18 cellular contexts compared by ENCODE assay signal in genomic region chr19:34459614-34460013, GRCh38. TPM values are rescaled to one million over a fixed set of nuclear protein-coding genes. Genes with fewer than 3 reads are reported as not detected.
DNase-seq lines count a peak whose midpoint lies in the region; ATAC-seq and TF ChIP-seq lines count a peak whose summit lies in the region.
"Had no signal": no experiment of that assay in that cellular context is flagged by ENCODE, and none has a peak within 500 bp of the region (broad histone marks: within the 10 kb centered on the region; RNA-seq: fewer than 3 reads in every experiment).

No MANE protein-coding gene starts in this region.

- in situ Hi-C loops in HAP-1 (cut with MboI; ENCODE audit: low sequenced_read_pairs), result no loop called here
- in situ Hi-C loops in G401 (cut with HindIII; ENCODE audit: low sequenced_read_pairs), result no loop called here

- peaks cover 0 to 4% of the 10 kb centered on the region in 2 donors for H3K36me3 ChIP-seq in prostate gland
- peaks cover 76% of the 10 kb centered on the region for H3K36me3 ChIP-seq in HAP-1 (replicated peaks)

- no peak overlapping the region for H4K5ac ChIP-seq in H9 (ENCODE audit: insufficient read length, low read depth, low read length)

- H2AK5ac ChIP-seq in H9 (ENCODE audit: insufficient read length, low read length), result no peak overlapping the region

- H4K8ac ChIP-seq in H9 (replicated peaks; ENCODE audit: insufficient read length, low read depth, low read length), result no peak overlapping the region

- H3K4me1 ChIP-seq in H9 (ENCODE audit: insufficient read depth, low read length), result no peaks in the 10 kb centered on the region
- H3K4me1 ChIP-seq in prostate gland (replicated peaks), result no peaks in the 10 kb centered on the region
- no peaks in the 10 kb centered on the region for H3K4me1 ChIP-seq in HAP-1

- TF ChIP-seq POLR2A in prostate gland (IDR thresholded peaks at IDR 0.05), result no peak

- H2BK5ac ChIP-seq in H9 (ENCODE audit: insufficient read length, low read length), result no peak overlapping the region

- H3K4me1 Mint-ChIP-seq in H9, result peaks cover 4 to 17% of the 10 kb centered on the region in 2 experiments; a peak in 3 of 4 replicates
- peaks cover 19% of the 10 kb centered on the region for H3K4me1 Mint-ChIP-seq in WTC11
- H3K4me1 Mint-ChIP-seq: B cell had no signal

- no peak overlapping the region for H3K4ac ChIP-seq in H9 (ENCODE audit: low read depth, low read length)

- H3K9me3 ChIP-seq in H9 (ENCODE audit: control insufficient read depth, low read depth, low read length) (no peaks in the 10 kb centered on the region), prostate gland (no peaks in the 10 kb centered on the region), HAP-1 (no peaks in the 10 kb centered on the region)

- POLR2A ChIA-PET in WTC11 (lab: Charles Lee), result no interaction called here

- H3K4me3 ChIP-seq in prostate gland (no peak overlapping the region), HAP-1 (no peak overlapping the region)
- H3K4me3 ChIP-seq: cardiac muscle cell had no signal

- H3K36me3 Mint-ChIP-seq in H9 (ENCODE audit: insufficient read depth in 1 of 3, low read depth in 3 of 3), result peaks cover 52 to 89% (median 83%) of the 10 kb centered on the region in 3 experiments
- H3K36me3 Mint-ChIP-seq in WTC11, result peaks cover 71% of the 10 kb centered on the region

- H3K56ac ChIP-seq in H9 (ENCODE audit: insufficient read length, low read depth, low read length), result no peak overlapping the region

- no peaks in the 10 kb centered on the region for H3K79me2 ChIP-seq in H9 (ENCODE audit: insufficient read depth, low read length)

- TF ChIP-seq CTCF in H9 (conservative IDR thresholded peaks at IDR 0.05) (no peak), WTC11 (IDR thresholded peaks at IDR 0.05) (no peak), prostate gland (IDR thresholded peaks at IDR 0.05) (no peak)

- H3K4me2 ChIP-seq in H9 (ENCODE audit: insufficient read depth, insufficient read length, low read length), result no peak overlapping the region

- no CpG with 5 or more reads among the region's 2 CpGs for WGBS in H9 (ENCODE audit: extremely low coverage, insufficient read length, low lambda C conversion rate)
- 51% methylated on average over 2 of the region's 2 CpGs for WGBS in prostate gland

- H3K9ac ChIP-seq in H9 (ENCODE audit: extremely low read depth, insufficient read length, low read length), result no peak overlapping the region

- H4K20me1 ChIP-seq in H9 (ENCODE audit: control insufficient read depth, insufficient read depth, insufficient read length), result no peaks in the 10 kb centered on the region

- no peaks in the 10 kb centered on the region for H3K27me3 Mint-ChIP-seq in H9 (ENCODE audit: low read depth)
- no peaks in the 10 kb centered on the region for H3K27me3 Mint-ChIP-seq in WTC11 (ENCODE audit: low read depth)
- H3K27me3 Mint-ChIP-seq: activated naive CD8-positive, alpha-beta T cell; B cell; naive B cell had no signal

- CTCF ChIA-PET in WTC11 (lab: Charles Lee), result no interaction called here

- H3K79me1 ChIP-seq in H9 (ENCODE audit: insufficient read depth, low read depth, low read length, poor library complexity, severe bottlenecking), result no peaks in the 10 kb centered on the region

- H2BK12ac ChIP-seq in H9 (ENCODE audit: insufficient read length, low read depth, low read length), result no peak overlapping the region

- intact Hi-C loops in prostate gland (cut with DNase I), result no loop called here

- no peak overlapping the region for H3K23ac ChIP-seq in H9 (ENCODE audit: insufficient read length, low read depth, low read length)

- H3K14ac ChIP-seq in H9 (ENCODE audit: insufficient read depth, low read length), result no peak overlapping the region

- peak overlapping the region in 2 of 3 experiments; percentile 59 to 81; a peak in 5 of 7 replicates for H3K27ac Mint-ChIP-seq in H9
- H3K27ac Mint-ChIP-seq in WTC11, result peak overlapping the region; percentile 75; the same call in 1 of the 2 replicates
- H3K27ac Mint-ChIP-seq: B cell had no signal

- H3K27me3 ChIP-seq in H9 (ENCODE audit: insufficient read depth, low read length) (no peaks in the 10 kb centered on the region), prostate gland (replicated peaks; ENCODE audit: insufficient read depth) (no peaks in the 10 kb centered on the region), HAP-1 (ENCODE audit: low read depth) (no peaks in the 10 kb centered on the region)
- H3K27me3 ChIP-seq: cardiac muscle cell had no signal

- DNase-seq in DMS153 (lab: John Stamatoyannopoulos, UW) (peak; percentile 84), H9 (no peak), WTC11 (ENCODE audit: low spot score) (no peak), prostate gland (ENCODE audit: low spot score) (peak; percentile 38), cortex of kidney (lab: John Stamatoyannopoulos, UW) (no peak), HAP-1 (ENCODE audit: low spot score in 2 of 2) (no peak), G401 (ENCODE audit: low spot score) (no peak)
- DNase-seq in stimulated activated CD8-positive, alpha-beta memory T cell treated with anti-CD3 and anti-CD28 coated beads, Interleukin-4, amount 100 ng/mL, for 48 hours, result no peak
- DNase-seq: activated CD4-positive, alpha-beta T cell treated with anti-CD3 and anti-CD28 coated beads for 1 hour; activated T-cell treated with anti-CD3 and anti-CD28 coated beads for 4 hours; left cardiac atrium; naive B cell; NCI-H187 treated with DMSO at 0.1 percent for 48 hours; RPMI8226; T-helper 1 cell had no signal

- H2BK15ac ChIP-seq in H9 (ENCODE audit: low read depth, low read length), result no peak overlapping the region

- H4K91ac ChIP-seq in H9 (ENCODE audit: insufficient read length, low read depth, low read length), result no peak overlapping the region

- H3K9me3 Mint-ChIP-seq in H9 (no peaks in the 10 kb centered on the region), WTC11 (no peaks in the 10 kb centered on the region)
- H3K9me3 Mint-ChIP-seq: naive B cell had no signal

- ATAC-seq in WTC11, result no peak
- ATAC-seq: left cardiac atrium had no signal

- H3T11ph ChIP-seq in H9 (ENCODE audit: low read length), result no peak overlapping the region

- no peak overlapping the region for H2BK120ac ChIP-seq in H9 (ENCODE audit: low read depth, low read length, poor library complexity, severe bottlenecking)

- no peak overlapping the region for H2AFZ ChIP-seq in H9 (ENCODE audit: low read length)

- H3K4me3 Mint-ChIP-seq in H9 (no peak overlapping the region), WTC11 (no peak overlapping the region)
- H3K4me3 Mint-ChIP-seq: activated naive CD8-positive, alpha-beta T cell; B cell; naive B cell had no signal

- no peak overlapping the region for H3K18ac ChIP-seq in H9 (ENCODE audit: insufficient read length, low read depth, low read length)

- H3K23me2 ChIP-seq in H9 (ENCODE audit: insufficient read length, low read depth, low read length, poor library complexity, severe bottlenecking), result no peaks in the 10 kb centered on the region

- H3K27ac ChIP-seq in H9 (ENCODE audit: insufficient read length, low read depth, low read length), result no peak overlapping the region
- peak overlapping the region in 1 of 2 donors; percentile 31 for H3K27ac ChIP-seq in prostate gland
- H3K27ac ChIP-seq: cardiac muscle cell had no signal

- H2BK20ac ChIP-seq in H9 (ENCODE audit: low read depth, low read length, poor library complexity, severe bottlenecking), result no peak overlapping the region

TF ChIP-seq in WTC11, 78 proteins besides CTCF, POLR2A, EP300 and RAD21 (continues in another document):
- no peak for TF ChIP-seq TEAD4 (CRISPR knock-in tag; IDR thresholded peaks at IDR 0.05)
- no peak for TF ChIP-seq ZNF232 (CRISPR knock-in tag; IDR thresholded peaks at IDR 0.05)
- TF ChIP-seq CBFB (CRISPR knock-in tag; IDR thresholded peaks at IDR 0.05; ENCODE audit: low read depth), result no peak
- TF ChIP-seq ZNF263 (CRISPR knock-in tag; IDR thresholded peaks at IDR 0.05; ENCODE audit: low read depth), result no peak
- TF ChIP-seq IRF2 (CRISPR knock-in tag; IDR thresholded peaks at IDR 0.05; ENCODE audit: borderline replicate concordance, low read depth), result no peak
- TF ChIP-seq MAX (CRISPR knock-in tag; IDR thresholded peaks at IDR 0.05), result no peak
- TF ChIP-seq MLX (CRISPR knock-in tag; IDR thresholded peaks at IDR 0.05), result no peak
- no peak for TF ChIP-seq ESRRA (CRISPR knock-in tag; IDR thresholded peaks at IDR 0.05; ENCODE audit: borderline replicate concordance)
- no peak for TF ChIP-seq NFYB (CRISPR knock-in tag; conservative IDR thresholded peaks at IDR 0.05; ENCODE audit: low read depth)
- no peak for TF ChIP-seq GABPB1 (CRISPR knock-in tag; IDR thresholded peaks at IDR 0.05)
- no peak for TF ChIP-seq TCF7 (CRISPR knock-in tag; IDR thresholded peaks at IDR 0.05; ENCODE audit: low read depth)
- no peak for TF ChIP-seq PREB (CRISPR knock-in tag; IDR thresholded peaks at IDR 0.05; ENCODE audit: borderline replicate concordance)
- no peak for TF ChIP-seq NFATC4 (CRISPR knock-in tag; IDR thresholded peaks at IDR 0.05)

RNA-seq across cellular contexts. Expression of gene WTIP, which starts 21.9 kb away (rescaled TPM):
- total RNA-seq in H9 (2021) (32.5 and 35.1 TPM in 2 replicates), WTC11 (2021) (14.3 to 18.1 TPM (median 16.0 TPM) in 3 replicates), prostate gland (10 to 100 TPM; 22.9 to 40.8 TPM)
- 103 TPM in 2 replicates for total RNA-seq in G401 (2014; rRNA removed; shearing (Covaris generic))

RNA-seq across cellular contexts. Expression of gene UBA2, which starts 31.4 kb away (rescaled TPM):
- total RNA-seq in H9 (2021) (204 and 206 TPM in 2 replicates), WTC11 (2021) (156 to 163 TPM (median 162 TPM) in 3 replicates), prostate gland (100 to 1,000 TPM in 1 of 2 donors, 10 to 100 TPM in 1; 69.1 to 115 TPM)
- total RNA-seq in G401 (2014; rRNA removed; shearing (Covaris generic)), result 250 and 315 TPM in 2 replicates

RNA-seq across cellular contexts. Expression of gene PDCD2L, which starts 55.4 kb away (rescaled TPM):
- total RNA-seq in H9 (2021), result 40.5 and 43.3 TPM in 2 replicates
- 38.0 to 43.4 TPM (median 41.2 TPM) in 3 replicates for total RNA-seq in WTC11 (2021)
- total RNA-seq in prostate gland, result 10 to 100 TPM; 15.5 to 16.2 TPM
- 33.5 and 40.5 TPM in 2 replicates for total RNA-seq in G401 (2014; rRNA removed; shearing (Covaris generic))

Comparison
In these comparisons a context has a peak if more than half of its experiments do, and no peak if none do; other contexts are left out.
1. DNase-seq: peak in DMS153 (single experiment) and prostate gland (single experiment); none in H9 (single experiment), WTC11 (single experiment), cortex of kidney (single experiment), HAP-1 (0 of 2), G401 (single experiment) and stimulated activated CD8-positive, alpha-beta memory T cell treated with anti-CD3 and anti-CD28 coated beads, Interleukin-4, amount 100 ng/mL, for 48 hours (single experiment).